Comparison of ENCODE assay signal across 1 cellular context in genomic region chr2:26461601-26462023, GRCh38.
TF ChIP-seq lines count a peak whose summit lies in the region.

No MANE protein-coding gene starts in this region.

TF ChIP-seq in H1, 55 proteins besides CTCF, POLR2A, EP300 and RAD21:
- TF ChIP-seq SIRT6 (IDR thresholded peaks at IDR 0.05; ENCODE audit: low read length): no peak
- no peak for TF ChIP-seq TEAD4 (IDR thresholded peaks at IDR 0.05; ENCODE audit: low read depth, low read length)
- TF ChIP-seq NANOG (IDR thresholded peaks at IDR 0.05; ENCODE audit: insufficient read depth, low read depth, low read length, poor library complexity, severe bottlenecking): no peak
- no peak for TF ChIP-seq CTBP2 (IDR thresholded peaks at IDR 0.05; ENCODE audit: borderline replicate concordance, insufficient read depth, insufficient read length, low read length)
- no peak for TF ChIP-seq YY1 (IDR thresholded peaks at IDR 0.05; ENCODE audit: low read depth, low read length)
- no peak for TF ChIP-seq CHD7 (IDR thresholded peaks at IDR 0.05; ENCODE audit: insufficient replicate concordance, low read length)
- TF ChIP-seq RNF2 (IDR thresholded peaks at IDR 0.05; ENCODE audit: borderline replicate concordance, low read depth, low read length, missing control alignments, poor library complexity, severe bottlenecking): no peak
- TF ChIP-seq ATF3 (IDR thresholded peaks at IDR 0.05; ENCODE audit: insufficient read depth, low read depth, low read length): no peak
- no peak for TF ChIP-seq TAF1 (IDR thresholded peaks at IDR 0.05; ENCODE audit: low read depth, low read length)
- no peak for TF ChIP-seq GABPA (IDR thresholded peaks at IDR 0.05; ENCODE audit: borderline replicate concordance, insufficient read depth, low read length)
